Comparison of ENCODE assay signal across 10 cellular contexts in genomic region chr5:121963409-121963808, GRCh38. TPM values are rescaled to one million over a fixed set of nuclear protein-coding genes. Genes with fewer than 3 reads are reported as not detected.
DNase-seq lines count a peak whose midpoint lies in the region; ATAC-seq lines count a peak whose summit lies in the region.
"Had no signal": no experiment of that assay in that cellular context is flagged by ENCODE, and none has a peak within 500 bp of the region (broad histone marks: within the 10 kb centered on the region; RNA-seq: fewer than 3 reads in every experiment).

No MANE protein-coding gene starts in this region.

- peaks cover 3% of the 10 kb centered on the region for H3K27me3 Mint-ChIP-seq in activated naive CD8-positive, alpha-beta T cell treated with anti-CD3 and anti-CD28 coated beads, Interleukin-2, amount 10 ng/mL, durations not matched to agents 7 days and 5 days

- peak overlapping the region; percentile 90 for H3K4me2 ChIP-seq in BLaER1

- peaks cover 60% of the 10 kb centered on the region for H4K20me1 ChIP-seq in BLaER1

- POLR2A ChIA-PET in activated naive CD8-positive, alpha-beta T cell treated with anti-CD3 and anti-CD28 coated beads, Interleukin-2, amount 10 ng/mL, durations not matched to agents 7 days and 5 days (lab: Charles Lee): interaction anchor here (1.0 kb wide), 1 partner anchor 114 kb away, joined by 3 read pairs; no protein-coding TSS in a partner anchor

- H3K9me3 ChIP-seq in BLaER1: peaks cover 10% of the 10 kb centered on the region; the same call in 1 of the 2 replicates
- peaks cover 4% of the 10 kb centered on the region for H3K9me3 ChIP-seq in mesodermal cell (ENCODE audit: control insufficient read depth, low read length)
- H3K9me3 ChIP-seq: esophagus squamous epithelium had no signal

- peaks cover 9% of the 10 kb centered on the region for H3K36me3 ChIP-seq in BLaER1
- H3K36me3 ChIP-seq in mesodermal cell (ENCODE audit: control insufficient read depth, insufficient read depth, low read length): peaks cover 9% of the 10 kb centered on the region
- H3K36me3 ChIP-seq: esophagus squamous epithelium had no signal

- peaks cover 20% of the 10 kb centered on the region for H3K4me1 Mint-ChIP-seq in activated naive CD8-positive, alpha-beta T cell treated with anti-CD3 and anti-CD28 coated beads, Interleukin-2, amount 10 ng/mL, durations not matched to agents 7 days and 5 days

- peak; percentile 7 for ATAC-seq in HG03159 (IDR thresholded peaks at IDR 0.05; ENCODE audit: unreplicated experiment)
- ATAC-seq in activated naive CD8-positive, alpha-beta T cell treated with anti-CD3 and anti-CD28 coated beads, Interleukin-2, amount 10 ng/mL, durations not matched to agents 7 days and 5 days (ENCODE audit: low read depth): no peak

- H3K4me3 ChIP-seq in BLaER1 (peak overlapping the region; percentile 89), mesodermal cell (ENCODE audit: extremely low read depth, insufficient read depth, low read length, poor library complexity, severe bottlenecking) (peak overlapping the region; percentile 77)

- H3K9me3 Mint-ChIP-seq in activated naive CD8-positive, alpha-beta T cell treated with anti-CD3 and anti-CD28 coated beads, Interleukin-2, amount 10 ng/mL, durations not matched to agents 7 days and 5 days: peaks cover 1% of the 10 kb centered on the region

- H3K27me3 ChIP-seq in BLaER1: no peaks in the 10 kb centered on the region
- H3K27me3 ChIP-seq: esophagus squamous epithelium had no signal

- WGBS in mesodermal cell (ENCODE audit: insufficient coverage in 2 of 2), 2 experiments: 75% methylated on average over 1 of the region's 1 CpG; no CpG with 5 or more reads in 1 of the 2 experiments

- no peak for DNase-seq in activated naive CD8-positive, alpha-beta T cell treated with anti-CD3 and anti-CD28 coated beads, Interleukin-2, amount 10 ng/mL, durations not matched to agents 7 days and 5 days
- DNase-seq in GM19240 (ENCODE audit: insufficient read length, low spot score): no peak
- DNase-seq in stimulated activated CD4-positive, alpha-beta T cell treated with anti-CD3 and anti-CD28 coated beads, Interleukin-2, amount 100 ng/mL, for 48 hours: no peak
- no peak for DNase-seq in SHP77 (lab: John Stamatoyannopoulos, UW)
- DNase-seq in SHP77 treated with DMSO at 0.1 percent for 48 hours (lab: John Stamatoyannopoulos, UW): no peak
- DNase-seq: esophagus squamous epithelium, substantia nigra had no signal

- H3K4me3 Mint-ChIP-seq in activated naive CD8-positive, alpha-beta T cell treated with anti-CD3 and anti-CD28 coated beads, Interleukin-2, amount 10 ng/mL, durations not matched to agents 7 days and 5 days: peak overlapping the region; percentile 99

- peak overlapping the region; percentile 84; the same call in 1 of the 2 replicates for H3K9ac ChIP-seq in BLaER1

- peak overlapping the region; percentile 95 for H3K27ac Mint-ChIP-seq in activated naive CD8-positive, alpha-beta T cell treated with anti-CD3 and anti-CD28 coated beads, Interleukin-2, amount 10 ng/mL, durations not matched to agents 7 days and 5 days

- H3K4me1 ChIP-seq in BLaER1 (peaks cover 16% of the 10 kb centered on the region), mesodermal cell (ENCODE audit: control insufficient read depth, insufficient read depth, low read length, poor library complexity, severe bottlenecking) (peaks cover 14% of the 10 kb centered on the region)

- peaks cover 14% of the 10 kb centered on the region for H3K36me3 Mint-ChIP-seq in activated naive CD8-positive, alpha-beta T cell treated with anti-CD3 and anti-CD28 coated beads, Interleukin-2, amount 10 ng/mL, durations not matched to agents 7 days and 5 days

- H3K27ac ChIP-seq in BLaER1: no peak overlapping the region
- no peak overlapping the region for H3K27ac ChIP-seq in mesodermal cell (ENCODE audit: low read depth, low read length, severe bottlenecking)

RNA-seq across cellular contexts. Expression of gene SRFBP1, which starts 1.6 kb away (rescaled TPM):
- total RNA-seq in activated naive CD8-positive, alpha-beta T cell treated with anti-CD3 and anti-CD28 coated beads, Interleukin-2, amount 10 ng/mL, durations not matched to agents 7 days and 5 days: 10 to 100 TPM in 1 of 2 experiments, 1 to 10 TPM in 1; 8.9 to 11.2 TPM
- 9.3 TPM for polyA plus RNA-seq in mesodermal cell (2013, experiment 1 of 2)
- 11.5 TPM for polyA plus RNA-seq in mesodermal cell (2013, experiment 2 of 2)
